ENCODE assay signal across 26 cellular contexts in genomic region chr9:25935188-25935587, GRCh38.
"Had no signal": no experiment of that assay in that cellular context is flagged by ENCODE, and none has a peak within 500 bp of the region (broad histone marks: within the 10 kb centered on the region; RNA-seq: fewer than 3 reads in every experiment).

No MANE protein-coding gene starts in this region.

- H3K4me1 ChIP-seq: foreskin keratinocyte, right lobe of liver, testis, upper lobe of right lung had no signal

- H3K9me3 ChIP-seq: right lobe of liver, testis, upper lobe of right lung had no signal

- H3K27me3 Mint-ChIP-seq: activated CD8-positive, alpha-beta T cell treated with anti-CD3 and anti-CD28 coated beads for 36 hours; activated naive CD8-positive, alpha-beta T cell treated with anti-CD3 and anti-CD28 coated beads, Interleukin-2, amount 10 ng/mL, durations not matched to agents 7 days and 5 days; activated T-cell treated with anti-CD3 and anti-CD28 coated beads, Interleukin-2, amount 50 U/mL, for 24 hours; activated T-helper 17 cell treated with anti-CD3 and anti-CD28 coated beads, Interleukin-2, amount 50 U/mL, for 72 hours; dendritic cell treated with granulocyte-macrophage colony-stimulating factor and Interleukin-4, amounts not matched to agents 40 ng/mL and 50 ng/mL, for 4 days; naive B cell; stimulated activated naive B cell treated with anti-CD40 and anti-IgM and Interleukin-4, amounts not matched to agents 10 μg/mL and 1 μg/mL and 100 μg/mL, for 72 hours; T-helper 17 cell had no signal

- FAIRE-seq: endometrium had no signal

- H3K4me1 Mint-ChIP-seq: activated naive CD8-positive, alpha-beta T cell treated with anti-CD3 and anti-CD28 coated beads, Interleukin-2, amount 10 ng/mL, durations not matched to agents 7 days and 5 days; activated T-helper 17 cell treated with anti-CD3 and anti-CD28 coated beads, Interleukin-2, amount 50 U/mL, for 72 hours; immature natural killer cell; naive B cell; stimulated activated naive B cell treated with anti-CD40 and anti-IgM and Interleukin-4, amounts not matched to agents 10 μg/mL and 1 μg/mL and 100 μg/mL, for 72 hours; T-helper 17 cell had no signal

- ATAC-seq: activated CD8-positive, alpha-beta T cell treated with anti-CD3 and anti-CD28 coated beads for 36 hours; activated T-helper 17 cell treated with anti-CD3 and anti-CD28 coated beads, Interleukin-2, amount 50 U/mL, for 72 hours; foreskin keratinocyte; left lobe of liver; right lobe of liver; stimulated activated naive B cell treated with anti-CD40 and anti-IgM and Interleukin-4, amounts not matched to agents 10 μg/mL and 1 μg/mL and 100 μg/mL, for 72 hours; T-helper 17 cell; upper lobe of right lung had no signal

- H3K27ac Mint-ChIP-seq: activated CD8-positive, alpha-beta T cell treated with anti-CD3 and anti-CD28 coated beads for 36 hours; activated naive CD4-positive, alpha-beta T cell treated with anti-CD3 and anti-CD28 coated beads for 36 hours; activated naive CD8-positive, alpha-beta T cell treated with anti-CD3 and anti-CD28 coated beads, Interleukin-2, amount 10 ng/mL, durations not matched to agents 7 days and 5 days; activated T-cell treated with anti-CD3 and anti-CD28 coated beads, Interleukin-2, amount 50 U/mL, for 24 hours; activated T-helper 17 cell treated with anti-CD3 and anti-CD28 coated beads, Interleukin-2, amount 50 U/mL, for 72 hours; dendritic cell treated with granulocyte-macrophage colony-stimulating factor and Interleukin-4, amounts not matched to agents 40 ng/mL and 50 ng/mL, for 4 days; immature natural killer cell; stimulated activated naive B cell treated with anti-CD40 and anti-IgM and Interleukin-4, amounts not matched to agents 10 μg/mL and 1 μg/mL and 100 μg/mL, for 72 hours; T-helper 17 cell had no signal

- H3K4me3 ChIP-seq: lung, right lobe of liver, testis, upper lobe of right lung had no signal

- H3K27ac ChIP-seq: foreskin keratinocyte, right lobe of liver, testis, upper lobe of right lung had no signal

- H3K36me3 ChIP-seq: right lobe of liver, upper lobe of right lung had no signal

- H3K36me3 Mint-ChIP-seq: activated naive CD8-positive, alpha-beta T cell treated with anti-CD3 and anti-CD28 coated beads, Interleukin-2, amount 10 ng/mL, durations not matched to agents 7 days and 5 days; immature natural killer cell; naive B cell; stimulated activated naive B cell treated with anti-CD40 and anti-IgM and Interleukin-4, amounts not matched to agents 10 μg/mL and 1 μg/mL and 100 μg/mL, for 72 hours had no signal

- DNase-seq: activated CD4-positive, alpha-beta T cell treated with anti-CD3 and anti-CD28 coated beads for 48 hours; activated CD4-positive, CD25-positive, alpha-beta regulatory T cell; activated CD8-positive, alpha-beta T cell treated with anti-CD3 and anti-CD28 coated beads for 36 hours; activated naive CD4-positive, alpha-beta T cell treated with anti-CD3 and anti-CD28 coated beads for 36 hours; activated naive CD8-positive, alpha-beta T cell treated with anti-CD3 and anti-CD28 coated beads, Interleukin-2, amount 10 ng/mL, durations not matched to agents 7 days and 5 days; activated T-cell treated with anti-CD3 and anti-CD28 coated beads, Interleukin-2, amount 50 U/mL, for 24 hours; caudate nucleus; effector CD4-positive, alpha-beta T cell; erythroblast; immature natural killer cell; naive B cell; nucleus accumbens; right lobe of liver; stimulated activated CD4-positive, alpha-beta T cell treated with anti-CD3 and anti-CD28 coated beads, Interleukin-2, amount 100 ng/mL, for 48 hours; stimulated activated CD8-positive, alpha-beta memory T cell treated with anti-CD3 and anti-CD28 coated beads, Interleukin-4, amount 100 ng/mL, for 48 hours; stimulated activated naive B cell treated with anti-CD40 and anti-IgM and Interleukin-4, amounts not matched to agents 10 μg/mL and 1 μg/mL and 100 μg/mL, for 72 hours; SW 1271; T-helper 17 cell; testis; upper lobe of right lung had no signal

- H3K4me3 Mint-ChIP-seq: activated CD8-positive, alpha-beta T cell treated with anti-CD3 and anti-CD28 coated beads for 36 hours; activated naive CD4-positive, alpha-beta T cell treated with anti-CD3 and anti-CD28 coated beads for 36 hours; activated naive CD8-positive, alpha-beta T cell treated with anti-CD3 and anti-CD28 coated beads, Interleukin-2, amount 10 ng/mL, durations not matched to agents 7 days and 5 days; activated T-cell treated with anti-CD3 and anti-CD28 coated beads, Interleukin-2, amount 50 U/mL, for 24 hours; activated T-helper 17 cell treated with anti-CD3 and anti-CD28 coated beads, Interleukin-2, amount 50 U/mL, for 72 hours; dendritic cell treated with granulocyte-macrophage colony-stimulating factor and Interleukin-4, amounts not matched to agents 40 ng/mL and 50 ng/mL, for 4 days; immature natural killer cell; naive B cell; stimulated activated naive B cell treated with anti-CD40 and anti-IgM and Interleukin-4, amounts not matched to agents 10 μg/mL and 1 μg/mL and 100 μg/mL, for 72 hours; T-helper 17 cell had no signal

- H3K27me3 ChIP-seq: foreskin keratinocyte, right lobe of liver, testis, upper lobe of right lung had no signal
